24 cellular contexts compared by ENCODE assay signal in genomic region chr7:88500146-88500545, GRCh38.
"Had no signal": no experiment of that assay in that cellular context is flagged by ENCODE, and none has a peak within 500 bp of the region (broad histone marks: within the 10 kb centered on the region; RNA-seq: fewer than 3 reads in every experiment).

No MANE protein-coding gene starts in this region.

- H3K27ac ChIP-seq: body of pancreas, colonic mucosa, epithelial cell of prostate, heart left ventricle, left lung, lower lobe of right lung, pancreas, prostate gland, right atrium auricular region, spleen, suprapubic skin, tibial artery, upper lobe of right lung had no signal

- DNase-seq: activated CD4-positive, alpha-beta T cell treated with anti-CD3 and anti-CD28 coated beads for 36 hours; activated CD4-positive, CD25-positive, alpha-beta regulatory T cell; activated CD8-positive, alpha-beta memory T cell treated with anti-CD3 and anti-CD28 coated beads, Interleukin-2, amount 10 ng/mL, durations not matched to agents 7 days and 5 days; activated CD8-positive, alpha-beta T cell treated with anti-CD3 and anti-CD28 coated beads, Interleukin-2, amount 10 ng/mL, durations not matched to agents 7 days and 5 days; activated naive CD4-positive, alpha-beta T cell; activated T-cell treated with anti-CD3 and anti-CD28 coated beads, Interleukin-2, amount 50 U/mL, for 48 hours; body of pancreas; colonic mucosa; effector CD8-positive, alpha-beta T cell; heart left ventricle; left lung; lower lobe of right lung; mesenchymal stem cell; naive thymus-derived CD8-positive, alpha-beta T cell; nucleus accumbens; pancreas; spleen; stimulated activated naive CD4-positive, alpha-beta T cell; tibial artery; upper lobe of right lung had no signal

- H3K27me3 ChIP-seq: body of pancreas, colonic mucosa, heart left ventricle, left lung, pancreas, right atrium auricular region, spleen, suprapubic skin, tibial artery, upper lobe of right lung had no signal

- H3K36me3 ChIP-seq: colonic mucosa, heart left ventricle, left lung, lower lobe of right lung, pancreas, prostate gland, right atrium auricular region, spleen, suprapubic skin, tibial artery, upper lobe of right lung had no signal

- H3K4me3 ChIP-seq: body of pancreas, colonic mucosa, heart left ventricle, left lung, lower lobe of right lung, pancreas, prostate gland, right atrium auricular region, spleen, suprapubic skin, tibial artery, upper lobe of right lung had no signal

- H3K4me1 ChIP-seq: body of pancreas, colonic mucosa, heart left ventricle, left lung, lower lobe of right lung, pancreas, prostate gland, right atrium auricular region, spleen, suprapubic skin, tibial artery, upper lobe of right lung had no signal

- H3K9me3 ChIP-seq: body of pancreas, colonic mucosa, lower lobe of right lung, pancreas, prostate gland, right atrium auricular region, spleen, suprapubic skin, tibial artery, upper lobe of right lung had no signal

- ATAC-seq: activated CD4-positive, alpha-beta T cell treated with anti-CD3 and anti-CD28 coated beads for 36 hours; activated CD8-positive, alpha-beta memory T cell treated with anti-CD3 and anti-CD28 coated beads, Interleukin-2, amount 10 ng/mL, durations not matched to agents 7 days and 5 days; activated CD8-positive, alpha-beta T cell treated with anti-CD3 and anti-CD28 coated beads, Interleukin-2, amount 10 ng/mL, durations not matched to agents 7 days and 5 days; body of pancreas; heart left ventricle; left lung; lower lobe of right lung; naive thymus-derived CD8-positive, alpha-beta T cell; pancreas; upper lobe of right lung had no signal
